ENCODE assay signal across 1 cellular context in genomic region chr9:114375386-114375785, GRCh38.
TF ChIP-seq lines count a peak whose summit lies in the region.

No MANE protein-coding gene starts in this region.

TF ChIP-seq in GM23338, 12 proteins besides CTCF, POLR2A, EP300 and RAD21 (continued from another document):
- TF ChIP-seq REST (IDR thresholded peaks at IDR 0.05; ENCODE audit: unreplicated experiment), result no peak
- no peak for TF ChIP-seq EZH2phosphoT487 (IDR thresholded peaks at IDR 0.05; ENCODE audit: unreplicated experiment)
- TF ChIP-seq ZNF462 (CRISPR knock-in tag; IDR thresholded peaks at IDR 0.05), result no peak
